8 cellular contexts compared by ENCODE assay signal in genomic region chr11:45917286-45917622, GRCh38. TPM values are rescaled to one million over a fixed set of nuclear protein-coding genes. Genes with fewer than 3 reads are reported as not detected.
DNase-seq lines count a peak whose midpoint lies in the region; ATAC-seq, FAIRE-seq and TF ChIP-seq lines count a peak whose summit lies in the region.

No MANE protein-coding gene starts in this region.

- H3K36me3 Mint-ChIP-seq in activated CD4-positive, alpha-beta T cell treated with anti-CD3 and anti-CD28 coated beads, Interleukin-2, amount 10 ng/mL, durations not matched to agents 7 days and 5 days (ENCODE audit: low read depth): peaks cover 17% of the 10 kb centered on the region
- H3K36me3 Mint-ChIP-seq in T-cell (peaks cover 11% of the 10 kb centered on the region), glutamatergic neuron (ENCODE audit: unreplicated experiment) (no peaks in the 10 kb centered on the region)

- no peak for TF ChIP-seq CTCF in glutamatergic neuron (IDR thresholded peaks at IDR 0.05; ENCODE audit: partially characterized antibody, unreplicated experiment)

- H3K27me3 Mint-ChIP-seq in activated CD4-positive, alpha-beta T cell treated with anti-CD3 and anti-CD28 coated beads, Interleukin-2, amount 10 ng/mL, durations not matched to agents 7 days and 5 days: peaks cover 6% of the 10 kb centered on the region
- H3K27me3 Mint-ChIP-seq in T-cell: peaks cover 0 to 5% of the 10 kb centered on the region in 2 donors
- H3K27me3 Mint-ChIP-seq in glutamatergic neuron (ENCODE audit: unreplicated experiment): peaks cover 8% of the 10 kb centered on the region

- WGBS in small intestine, 3 donors: 2 to 5% (median 2%) methylated on average over 16 of the region's 16 CpGs

- peaks cover 0 to 1% of the 10 kb centered on the region in 2 donors for H3K4me1 ChIP-seq in small intestine (ENCODE audit: control insufficient read depth in 2 of 2, insufficient read depth in 1 of 2, low read depth in 1 of 2, low read length in 1 of 2)

- H3K9me3 Mint-ChIP-seq in activated CD4-positive, alpha-beta T cell treated with anti-CD3 and anti-CD28 coated beads, Interleukin-2, amount 10 ng/mL, durations not matched to agents 7 days and 5 days: no peaks in the 10 kb centered on the region
- H3K9me3 Mint-ChIP-seq in T-cell (no peaks in the 10 kb centered on the region), glutamatergic neuron (ENCODE audit: unreplicated experiment) (peaks cover 10% of the 10 kb centered on the region)

- H3K27ac Mint-ChIP-seq in activated CD4-positive, alpha-beta T cell treated with anti-CD3 and anti-CD28 coated beads, Interleukin-2, amount 10 ng/mL, durations not matched to agents 7 days and 5 days: peak overlapping the region; percentile 99
- H3K27ac Mint-ChIP-seq in T-cell (peak overlapping the region; percentile 98 to 100), glutamatergic neuron (ENCODE audit: unreplicated experiment) (peak overlapping the region; percentile 97)

- H3K9me3 ChIP-seq in small intestine (ENCODE audit: control insufficient read depth, low read depth): no peaks in the 10 kb centered on the region

- POLR2A ChIA-PET in activated CD4-positive, alpha-beta T cell treated with anti-CD3 and anti-CD28 coated beads, Interleukin-2, amount 10 ng/mL, durations not matched to agents 7 days and 5 days (lab: Charles Lee): no interaction called here
- POLR2A ChIA-PET in T-cell (lab: Charles Lee): interaction anchor here in 1 of 2 donors (0.6 kb wide), 1 partner anchor 69 kb away, joined by 3 read pairs; no protein-coding TSS in a partner anchor

- peaks cover 43% of the 10 kb centered on the region for H3K4me1 Mint-ChIP-seq in activated CD4-positive, alpha-beta T cell treated with anti-CD3 and anti-CD28 coated beads, Interleukin-2, amount 10 ng/mL, durations not matched to agents 7 days and 5 days
- H3K4me1 Mint-ChIP-seq in T-cell (peaks cover 46 to 64% (median 56%) of the 10 kb centered on the region in 3 donors), glutamatergic neuron (ENCODE audit: low read depth, unreplicated experiment) (peaks cover 3% of the 10 kb centered on the region)

- peak overlapping the region; percentile 93 for H3K4me3 Mint-ChIP-seq in activated CD4-positive, alpha-beta T cell treated with anti-CD3 and anti-CD28 coated beads, Interleukin-2, amount 10 ng/mL, durations not matched to agents 7 days and 5 days
- H3K4me3 Mint-ChIP-seq in T-cell (peak overlapping the region; percentile 88 to 98 (median 91)), glutamatergic neuron (ENCODE audit: unreplicated experiment) (peak overlapping the region; percentile 94)

- DNase-seq in activated CD4-positive, alpha-beta T cell treated with anti-CD3 and anti-CD28 coated beads, Interleukin-2, amount 10 ng/mL, durations not matched to agents 7 days and 5 days: peak; percentile 38
- no peak for DNase-seq in activated CD4-positive, alpha-beta T cell treated with anti-CD3 and anti-CD28 coated beads for 1 hour
- peak in 10 of 34 experiments; percentile 18 to 38 (median 26) for DNase-seq in T-cell
- no peak for DNase-seq in glutamatergic neuron
- no peak for DNase-seq in small intestine
- DNase-seq in SKM-1 (lab: John Stamatoyannopoulos, UW; ENCODE audit: unreplicated experiment): no peak
- no peak for DNase-seq in mucosa of gallbladder (ENCODE audit: low spot score)

- peak overlapping the region; percentile 85 to 92 for H3K4me3 ChIP-seq in small intestine (ENCODE audit: low read depth in 1 of 2, low read length in 2 of 2)

- ATAC-seq in T-cell (replicated peaks in 1 of 4) (no peak), HG02884 (IDR thresholded peaks at IDR 0.05; ENCODE audit: unreplicated experiment) (no peak)

- CTCF ChIA-PET in activated CD4-positive, alpha-beta T cell treated with anti-CD3 and anti-CD28 coated beads, Interleukin-2, amount 10 ng/mL, durations not matched to agents 7 days and 5 days (lab: Charles Lee): interaction anchor here (0.6 to 1.8 kb wide), 2 partner anchors 10 to 971 kb away, joined by 3 read pairs; partner anchors contain the start of gene FREY1
- CTCF ChIA-PET in T-cell (lab: Charles Lee): interaction anchor here (0.6 to 1.4 kb wide), 5 partner anchors 27 to 145 kb away, joined by 3 to 10 read pairs (median 5); no protein-coding TSS in a partner anchor

- H3K36me3 ChIP-seq in small intestine (ENCODE audit: control insufficient read depth in 2 of 2, insufficient read depth in 2 of 2, low read length in 2 of 2): peaks cover 7 to 9% of the 10 kb centered on the region in 2 donors

- FAIRE-seq in small intestine (lab: Jason Lieb, UNC): no peak

- peak overlapping the region; percentile 92 to 97 for H3K27ac ChIP-seq in small intestine (ENCODE audit: low read depth in 1 of 2, low read length in 1 of 2)

- no peaks in the 10 kb centered on the region for H3K27me3 ChIP-seq in small intestine (ENCODE audit: control insufficient read depth in 2 of 2, insufficient read depth in 2 of 2, low read length in 2 of 2)

RNA-seq across cellular contexts. Expression of gene PEX16, which starts 0.4 kb away (rescaled TPM):
- total RNA-seq in activated CD4-positive, alpha-beta T cell treated with anti-CD3 and anti-CD28 coated beads, Interleukin-2, amount 10 ng/mL, durations not matched to agents 7 days and 5 days: 10 to 100 TPM; 47.1 to 51.1 TPM
- total RNA-seq in T-cell (10 to 100 TPM; 49.4 to 87.5 (median 65.2) TPM), glutamatergic neuron (ENCODE audit: unreplicated experiment) (51.8 TPM), mucosa of gallbladder (31.4 TPM)
- 10 to 100 TPM; 45.2 to 74.0 (median 71.9) TPM for polyA plus RNA-seq in small intestine

RNA-seq across cellular contexts. Expression of gene LARGE2, which starts 5.2 kb away (rescaled TPM):
- total RNA-seq in activated CD4-positive, alpha-beta T cell treated with anti-CD3 and anti-CD28 coated beads, Interleukin-2, amount 10 ng/mL, durations not matched to agents 7 days and 5 days: under 1 TPM; 0.40 to 0.44 TPM
- 1 to 10 TPM; 2.5 to 9.6 (median 5.1) TPM for total RNA-seq in T-cell
- 3.0 TPM for total RNA-seq in glutamatergic neuron (ENCODE audit: unreplicated experiment)
- polyA plus RNA-seq in small intestine: 10 to 100 TPM in 1 of 3 donors, under 1 TPM in 2; 0.22 to 10.7 (median 0.81) TPM
- 2.2 TPM for total RNA-seq in mucosa of gallbladder

RNA-seq across cellular contexts. Expression of gene FREY1, which starts 10.2 kb away (rescaled TPM):
- total RNA-seq in activated CD4-positive, alpha-beta T cell treated with anti-CD3 and anti-CD28 coated beads, Interleukin-2, amount 10 ng/mL, durations not matched to agents 7 days and 5 days: 1 to 10 TPM; 3.2 to 3.9 TPM
- 1 to 10 TPM; 2.5 to 6.8 (median 4.6) TPM for total RNA-seq in T-cell
- 0.78 TPM for total RNA-seq in glutamatergic neuron (ENCODE audit: unreplicated experiment)
- polyA plus RNA-seq in small intestine: under 1 TPM in 1 of 3 donors, not detected in 2; 0.19 TPM
- not detected for total RNA-seq in mucosa of gallbladder

RNA-seq across cellular contexts. Expression of gene MAPK8IP1, which starts 31.8 kb away (rescaled TPM):
- total RNA-seq in activated CD4-positive, alpha-beta T cell treated with anti-CD3 and anti-CD28 coated beads, Interleukin-2, amount 10 ng/mL, durations not matched to agents 7 days and 5 days: under 1 TPM; 0.56 to 0.64 TPM
- total RNA-seq in T-cell (1 to 10 TPM in 4 of 5 donors, under 1 TPM in 1; 0.90 to 9.9 (median 1.8) TPM), glutamatergic neuron (ENCODE audit: unreplicated experiment) (299 TPM), mucosa of gallbladder (16.3 TPM)
- polyA plus RNA-seq in small intestine: 1 to 10 TPM; 1.3 to 6.1 (median 1.9) TPM
